ENCODE assay signal across 10 cellular contexts in the genomic region with DNA sequence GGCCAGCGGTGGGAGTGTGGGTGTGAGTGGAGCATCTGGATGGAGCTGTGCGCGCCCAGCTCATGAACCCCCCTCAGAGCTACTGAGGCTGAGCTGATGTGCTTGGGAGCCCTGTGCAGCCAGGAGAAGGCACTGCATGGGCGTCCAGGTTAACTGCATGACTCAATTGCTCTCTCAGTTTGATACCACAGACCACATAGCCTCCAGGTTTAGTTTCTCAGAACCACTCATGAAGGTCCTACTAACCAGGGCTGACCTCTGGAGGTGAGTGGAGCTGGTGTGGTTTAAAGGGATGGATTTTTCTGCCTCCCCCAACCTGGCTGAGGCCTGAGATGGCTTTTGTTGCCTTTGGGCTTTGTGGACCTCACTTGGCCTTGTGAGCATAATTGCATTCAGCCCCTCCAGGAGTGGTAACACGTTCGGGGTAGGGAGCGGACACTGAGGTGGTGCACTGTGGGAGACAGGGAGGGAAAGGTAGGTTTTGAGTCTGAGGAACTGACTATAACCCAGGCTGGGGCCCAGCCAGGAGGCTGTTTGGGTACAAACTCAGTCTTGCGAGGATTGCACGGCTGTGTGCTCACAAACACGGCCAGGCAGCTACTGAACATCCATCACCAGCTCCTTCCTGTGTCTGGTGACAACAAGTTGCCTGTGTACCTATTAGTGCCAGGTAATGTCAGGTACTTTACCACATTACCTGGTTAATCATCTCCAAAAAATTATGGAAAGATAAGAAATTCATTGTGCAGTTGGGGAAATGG.
DNase-seq lines count a peak whose midpoint lies in the region; ATAC-seq and TF ChIP-seq lines count a peak whose summit lies in the region.
"Had no signal": no experiment of that assay in that cellular context is flagged by ENCODE, and none has a peak within 500 bp of the region (broad histone marks: within the 10 kb centered on the region; RNA-seq: fewer than 3 reads in every experiment).

No MANE protein-coding gene starts in this region.

- ATAC-seq in HG02588 (IDR thresholded peaks at IDR 0.05; ENCODE audit: unreplicated experiment) (peak; percentile 96), HG03565 (IDR thresholded peaks at IDR 0.05; ENCODE audit: unreplicated experiment) (peak; percentile 95)
- peak; percentile 98 for ATAC-seq in stimulated activated naive CD8-positive, alpha-beta T cell treated with anti-CD3 and anti-CD28 coated beads, Interleukin-15, Interleukin-2, amounts not matched to agents 100 U/mL and 50 U/mL, for 24 hours

- no peak overlapping the region for H3K27ac ChIP-seq in coronary artery

- peak; percentile 20 to 28 (median 27) for DNase-seq in stimulated activated CD4-positive, alpha-beta T cell treated with anti-CD3 and anti-CD28 coated beads, Interleukin-12 subunit alpha, Interleukin-12 subunit beta, amount 100 ng/mL, for 48 hours (ENCODE audit: low read depth in 2 of 3, low spot score in 1 of 3)
- DNase-seq in stimulated activated CD4-positive, alpha-beta T cell treated with anti-CD3 and anti-CD28 coated beads, Interleukin-4, amount 100 ng/mL, for 1 hour, result no peak
- DNase-seq in stimulated activated naive CD8-positive, alpha-beta T cell treated with anti-CD3 and anti-CD28 coated beads, Interleukin-15, Interleukin-2, amounts not matched to agents 100 U/mL and 50 U/mL, for 24 hours, result peak; percentile 44
- DNase-seq in activated gamma-delta T cell (lab: John Stamatoyannopoulos, UW) (no peak), coronary artery (ENCODE audit: low spot score) (no peak)
- DNase-seq in activated CD8-positive, alpha-beta memory T cell treated with anti-CD3 and anti-CD28 coated beads, Interleukin-2, amount 50 U/mL, for 4 hours, result no peak
- DNase-seq: H9, NCI-H2081 had no signal

- no peak overlapping the region for H3K4me3 ChIP-seq in coronary artery

- no peak for TF ChIP-seq CTCF in coronary artery (IDR thresholded peaks at IDR 0.05)

Comparison
In these comparisons a context has a peak if more than half of its experiments do, and no peak if none do; other contexts are left out.
1. DNase-seq: peak in stimulated activated CD4-positive, alpha-beta T cell treated with anti-CD3 and anti-CD28 coated beads, Interleukin-12 subunit alpha, Interleukin-12 subunit beta, amount 100 ng/mL, for 48 hours (3 of 3) and stimulated activated naive CD8-positive, alpha-beta T cell treated with anti-CD3 and anti-CD28 coated beads, Interleukin-15, Interleukin-2, amounts not matched to agents 100 U/mL and 50 U/mL, for 24 hours (single experiment); none in stimulated activated CD4-positive, alpha-beta T cell treated with anti-CD3 and anti-CD28 coated beads, Interleukin-4, amount 100 ng/mL, for 1 hour (single experiment), activated gamma-delta T cell (single experiment), coronary artery (single experiment) and activated CD8-positive, alpha-beta memory T cell treated with anti-CD3 and anti-CD28 coated beads, Interleukin-2, amount 50 U/mL, for 4 hours (single experiment).
2. Peak in every context shown above with its lines, with median percentiles within 50 percentile points of each other: ATAC-seq.